8 cellular contexts compared by ENCODE assay signal in genomic region chr1:64966158-64966963, GRCh38. TPM values are rescaled to one million over a fixed set of nuclear protein-coding genes. Genes with fewer than 3 reads are reported as not detected.
A peak's percentile ranks its signal among the peaks of the same experiment; 100 is the strongest.
DNase-seq lines count a peak whose midpoint lies in the region; ATAC-seq and TF ChIP-seq lines count a peak whose summit lies in the region.

Gene JAK1 (minus strand): TSS chr1:64966549. CDS start chr1:64886264, 80,285 bp downstream.

- WGBS in suprapubic skin, result 0% methylated on average over 22 of the region's 100 CpGs

- H3K27ac ChIP-seq in SK-N-MC, result peak within 1 kb of the TSS; percentile 90; the same call in 1 of the 2 replicates
- H3K27ac ChIP-seq in suprapubic skin, result peak within 1 kb of the TSS; percentile 97

- peak; percentile 99 for DNase-seq in GM03348 (ENCODE audit: low spot score)
- DNase-seq in HAP-1 (ENCODE audit: low spot score in 2 of 2), result peak; percentile 63 to 91
- DNase-seq in MG63, result peak; percentile 81
- DNase-seq in SK-N-MC (ENCODE audit: low read depth, low spot score), result no peak
- DNase-seq in activated naive CD4-positive, alpha-beta T cell treated with anti-CD3 and anti-CD28 coated beads, Interleukin-2, amount 10 ng/mL, durations not matched to agents 7 days and 5 days, result peak; percentile 91
- peak; percentile 88 for DNase-seq in globus pallidus (ENCODE audit: low spot score)
- DNase-seq in omental fat pad (ENCODE audit: low spot score), result peak; percentile 61
- peak; percentile 89 to 92 for DNase-seq in suprapubic skin (ENCODE audit: low spot score in 2 of 2)

- H3K4me3 ChIP-seq in HAP-1 (peak within 1 kb of the TSS; percentile 59), MG63 (peak within 1 kb of the TSS; percentile 91), SK-N-MC (peak within 1 kb of the TSS; percentile 84), suprapubic skin (peak within 1 kb of the TSS; percentile 87)

- H3K9me3 ChIP-seq in HAP-1 (no peaks in the 10 kb centered on the region), MG63 (no peaks in the 10 kb centered on the region), SK-N-MC (ENCODE audit: low read depth, low read length) (no peaks in the 10 kb centered on the region), suprapubic skin (no peaks in the 10 kb centered on the region)

- TF ChIP-seq EP300 in suprapubic skin (IDR thresholded peaks at IDR 0.05), result no peak

- peaks cover 56% of the 10 kb centered on the region for H3K4me1 Mint-ChIP-seq in activated naive CD4-positive, alpha-beta T cell treated with anti-CD3 and anti-CD28 coated beads, Interleukin-2, amount 10 ng/mL, durations not matched to agents 7 days and 5 days

- peak in 1 of 2 donors; percentile 82 for TF ChIP-seq POLR2A in suprapubic skin (IDR thresholded peaks at IDR 0.05)

- H3K27me3 ChIP-seq in HAP-1 (ENCODE audit: low read depth) (no peaks in the 10 kb centered on the region), MG63 (no peaks in the 10 kb centered on the region), suprapubic skin (no peaks in the 10 kb centered on the region)

- TF ChIP-seq CTCF in omental fat pad (IDR thresholded peaks at IDR 0.05) (no peak), suprapubic skin (IDR thresholded peaks at IDR 0.05) (no peak)

- peak within 1 kb of the TSS; percentile 92 for H3K4me3 Mint-ChIP-seq in activated naive CD4-positive, alpha-beta T cell treated with anti-CD3 and anti-CD28 coated beads, Interleukin-2, amount 10 ng/mL, durations not matched to agents 7 days and 5 days

- H3K4me1 ChIP-seq in HAP-1 (peaks cover 13% of the 10 kb centered on the region), suprapubic skin (peaks cover 36% of the 10 kb centered on the region)

- CTCF ChIA-PET in activated naive CD4-positive, alpha-beta T cell treated with anti-CD3 and anti-CD28 coated beads, Interleukin-2, amount 10 ng/mL, durations not matched to agents 7 days and 5 days (lab: Charles Lee), result interaction anchor here (0.6 to 1.2 kb wide), 4 partner anchors 37 to 109 kb away, joined by 3 read pairs; no protein-coding TSS in a partner anchor

- H3K27me3 Mint-ChIP-seq in activated naive CD4-positive, alpha-beta T cell treated with anti-CD3 and anti-CD28 coated beads, Interleukin-2, amount 10 ng/mL, durations not matched to agents 7 days and 5 days, result peaks cover 4% of the 10 kb centered on the region

- no peaks in the 10 kb centered on the region; the same call in 1 of the 2 replicates for H3K36me3 ChIP-seq in HAP-1 (replicated peaks)
- H3K36me3 ChIP-seq in MG63, result no peaks in the 10 kb centered on the region; the same call in none of the 2 replicates
- H3K36me3 ChIP-seq in SK-N-MC (ENCODE audit: insufficient read depth, low read length), result peaks cover 2% of the 10 kb centered on the region; the same call in 1 of the 2 replicates
- no peaks in the 10 kb centered on the region for H3K36me3 ChIP-seq in suprapubic skin

- peaks cover 20% of the 10 kb centered on the region for H3K36me3 Mint-ChIP-seq in activated naive CD4-positive, alpha-beta T cell treated with anti-CD3 and anti-CD28 coated beads, Interleukin-2, amount 10 ng/mL, durations not matched to agents 7 days and 5 days

- H3K27ac Mint-ChIP-seq in activated naive CD4-positive, alpha-beta T cell treated with anti-CD3 and anti-CD28 coated beads, Interleukin-2, amount 10 ng/mL, durations not matched to agents 7 days and 5 days, result peak within 1 kb of the TSS; percentile 92

- no peaks in the 10 kb centered on the region for H3K9me3 Mint-ChIP-seq in activated naive CD4-positive, alpha-beta T cell treated with anti-CD3 and anti-CD28 coated beads, Interleukin-2, amount 10 ng/mL, durations not matched to agents 7 days and 5 days

- ATAC-seq in omental fat pad (ENCODE audit: low FRiP score), result peak; percentile 92

- in situ Hi-C loops in HAP-1 (cut with MboI; ENCODE audit: low sequenced_read_pairs), result no loop called here

- peak within 1 kb of the TSS; percentile 92 for H3K9ac ChIP-seq in SK-N-MC (ENCODE audit: insufficient read length)

RNA-seq across cellular contexts. Expression of gene JAK1, which starts in this region (rescaled TPM):
- 58.9 and 61.9 TPM in 2 replicates for total RNA-seq in MG63 (2014; rRNA removed; shearing (Covaris generic); ENCODE audit: low replicate concordance)
- total RNA-seq in omental fat pad (100 to 1,000 TPM; 175 to 303 (median 204) TPM), suprapubic skin (100 to 1,000 TPM in 3 of 4 donors, 10 to 100 TPM in 1; 99.0 to 169 (median 127) TPM)
